Comparison of ENCODE assay signal across 25 cellular contexts in the genomic region with DNA sequence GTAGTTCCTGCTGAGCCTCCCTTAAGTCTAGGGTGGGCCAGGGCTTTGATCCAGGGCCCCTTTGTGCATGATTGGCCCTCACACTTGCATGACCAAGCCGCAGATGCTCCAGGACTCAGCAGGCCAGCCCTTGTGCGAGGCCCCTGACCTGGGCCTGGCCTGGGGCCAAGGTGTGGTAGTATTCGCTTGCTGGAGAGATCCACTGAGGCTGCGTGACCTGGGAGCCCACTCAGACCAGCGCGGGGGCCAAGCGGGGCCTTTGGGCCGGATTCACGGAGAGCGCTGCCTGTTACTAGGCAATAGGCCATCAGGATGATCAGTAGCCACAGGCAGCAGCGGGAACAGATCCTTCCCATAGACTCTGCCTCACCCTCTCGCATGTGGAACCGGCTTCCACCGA.
DNase-seq lines count a peak whose midpoint lies in the region; FAIRE-seq and TF ChIP-seq lines count a peak whose summit lies in the region.
"Had no signal": no experiment of that assay in that cellular context is flagged by ENCODE, and none has a peak within 500 bp of the region (broad histone marks: within the 10 kb centered on the region; RNA-seq: fewer than 3 reads in every experiment).

No MANE protein-coding gene starts in this region.

- no peak overlapping the region for H4K91ac ChIP-seq in H9 (ENCODE audit: insufficient read length, low read depth, low read length)
- no peak overlapping the region for H4K91ac ChIP-seq in neuronal stem cell (ENCODE audit: low read depth, low read length, poor library complexity)

- no peak overlapping the region for H2AK5ac ChIP-seq in H9 (ENCODE audit: insufficient read length, low read length)
- H2AK5ac ChIP-seq in neuronal stem cell (ENCODE audit: low read depth, low read length) = no peak overlapping the region

- no peaks in the 10 kb centered on the region for H3K23me2 ChIP-seq in H9 (ENCODE audit: insufficient read length, low read depth, low read length, poor library complexity, severe bottlenecking)

- no peak overlapping the region for H2BK5ac ChIP-seq in H9 (ENCODE audit: insufficient read length, low read length)
- H2BK5ac ChIP-seq in neuronal stem cell (ENCODE audit: low read length) = peak overlapping the region; percentile 76

- H2BK12ac ChIP-seq in H9 (ENCODE audit: insufficient read length, low read depth, low read length) = no peak overlapping the region
- H2BK12ac ChIP-seq in neuronal stem cell (ENCODE audit: low read length) = no peak overlapping the region

- no peak overlapping the region for H3K14ac ChIP-seq in H9 (ENCODE audit: insufficient read depth, low read length)
- H3K14ac ChIP-seq in neuronal stem cell (ENCODE audit: low read length) = no peak overlapping the region

- no peak overlapping the region for H3K56ac ChIP-seq in H9 (ENCODE audit: insufficient read length, low read depth, low read length)

- FAIRE-seq in GM12892 (lab: Jason Lieb, UNC) = no peak
- FAIRE-seq: A549, GM12891, GM19239, H1 had no signal

- no peak overlapping the region for H4K5ac ChIP-seq in H9 (ENCODE audit: insufficient read length, low read depth, low read length)

- H3K18ac ChIP-seq in H9 (ENCODE audit: insufficient read length, low read depth, low read length) = no peak overlapping the region
- peak overlapping the region; percentile 59 for H3K18ac ChIP-seq in neuronal stem cell (ENCODE audit: low read length)

- in situ Hi-C loops in GM13977 (cut with MboI; ENCODE audit: low pct_unique_long_range_greater_than_20kb, low sequenced_read_pairs, unreplicated experiment) = no loop called here

- no peaks in the 10 kb centered on the region for H3K79me2 ChIP-seq in H9 (ENCODE audit: insufficient read depth, low read length)

- DNase-seq in H9 = no peak
- peak; percentile 4 for DNase-seq in glomerular visceral epithelial cell (ENCODE audit: extremely low spot score)
- DNase-seq in neuronal stem cell (ENCODE audit: low spot score) = no peak
- DNase-seq in testis = peak; percentile 19
- no peak for DNase-seq in GM13977 (ENCODE audit: low spot score)
- no peak for DNase-seq in dermis blood vessel endothelial cell
- no peak for DNase-seq in GM12892 (ENCODE audit: insufficient read length)
- no peak for DNase-seq in osteocyte (ENCODE audit: extremely low spot score, unreplicated experiment)
- DNase-seq: 8988T; ACHN; AML-193; BE2C; C1 segment of cervical spinal cord; Calu3; CD4-positive, alpha-beta memory T cell; COR-L47; DMS53; DMS79 treated with DMSO at 0.1 percent for 48 hours; GF-D8; GM23248; H7 had no signal

- H4K8ac ChIP-seq in H9 (replicated peaks; ENCODE audit: insufficient read length, low read depth, low read length) = no peak overlapping the region
- no peak overlapping the region for H4K8ac ChIP-seq in neuronal stem cell (ENCODE audit: low read depth, low read length)

- H3K4me1 ChIP-seq in H9 (ENCODE audit: insufficient read depth, low read length) = no peaks in the 10 kb centered on the region
- H3K4me1 ChIP-seq in neuronal stem cell (ENCODE audit: control insufficient read depth in 2 of 2, insufficient read depth in 1 of 2, low read depth in 1 of 2, low read length in 2 of 2) = peaks cover 0 to 3% of the 10 kb centered on the region in 2 donors
- no peaks in the 10 kb centered on the region for H3K4me1 ChIP-seq in testis
- H3K4me1 ChIP-seq: A549, BE2C had no signal

- H3K27ac Mint-ChIP-seq in H9 = no peak overlapping the region
- H3K27ac Mint-ChIP-seq in osteocyte (ENCODE audit: unreplicated experiment) = no peak overlapping the region
- H3K27ac Mint-ChIP-seq: CD4-positive, alpha-beta memory T cell had no signal

- H3K27ac ChIP-seq in H9 (ENCODE audit: insufficient read length, low read depth, low read length) (no peak overlapping the region), neuronal stem cell (replicated peaks; ENCODE audit: low read length) (no peak overlapping the region), testis (no peak overlapping the region)
- H3K27ac ChIP-seq: A549, GM23248 had no signal

- H2BK120ac ChIP-seq in H9 (ENCODE audit: low read depth, low read length, poor library complexity, severe bottlenecking) (no peak overlapping the region), neuronal stem cell (ENCODE audit: low read depth, low read length) (peak overlapping the region; percentile 39)

- no peak overlapping the region for H3K4me3 ChIP-seq in neuronal stem cell (ENCODE audit: low read length in 2 of 2)
- H3K4me3 ChIP-seq in testis = no peak overlapping the region
- H3K4me3 ChIP-seq: A549, GM23248 had no signal

- H2AFZ ChIP-seq in H9 (ENCODE audit: low read length) (no peak overlapping the region), neuronal stem cell (ENCODE audit: low read length) (no peak overlapping the region)
- H2AFZ ChIP-seq: GM23248 had no signal

- peak overlapping the region; percentile 51 for H2BK20ac ChIP-seq in H9 (ENCODE audit: low read depth, low read length, poor library complexity, severe bottlenecking)

- H2BK15ac ChIP-seq in H9 (ENCODE audit: low read depth, low read length) (no peak overlapping the region), neuronal stem cell (ENCODE audit: low read length) (no peak overlapping the region)

- WGBS in H9 (ENCODE audit: extremely low coverage, insufficient read length, low lambda C conversion rate) = no CpG with 5 or more reads among the region's 14 CpGs
- no CpG with 5 or more reads among the region's 14 CpGs for WGBS in neuronal stem cell (ENCODE audit: extremely low coverage in 2 of 2, insufficient read length in 2 of 2, insufficient replicate concordance in 1 of 2), 2 donors
- 53 to 71% methylated on average over 9 to 14 of the region's 14 CpGs for WGBS in testis, 2 donors

- intact Hi-C loops in testis (cut with DNase I; ENCODE audit: low total_unique reads) = no loop called here

- peaks cover 0 to 4% of the 10 kb centered on the region in 2 experiments; a peak in 1 of 4 replicates for H3K4me1 Mint-ChIP-seq in H9
- H3K4me1 Mint-ChIP-seq in osteocyte (ENCODE audit: unreplicated experiment) = no peaks in the 10 kb centered on the region
- H3K4me1 Mint-ChIP-seq: CD4-positive, alpha-beta memory T cell had no signal

- peaks cover 8% of the 10 kb centered on the region for H3K27me3 Mint-ChIP-seq in H9 (ENCODE audit: low read depth)
- H3K27me3 Mint-ChIP-seq in osteocyte (ENCODE audit: unreplicated experiment) = peaks cover 5% of the 10 kb centered on the region

- no peak overlapping the region for H3K9ac ChIP-seq in H9 (ENCODE audit: extremely low read depth, insufficient read length, low read length)
- no peak overlapping the region for H3K9ac ChIP-seq in neuronal stem cell (ENCODE audit: low read depth, low read length, poor library complexity)
- H3K9ac ChIP-seq: GM23248 had no signal

- H3K9me3 Mint-ChIP-seq in H9 (no peaks in the 10 kb centered on the region), osteocyte (ENCODE audit: unreplicated experiment) (no peaks in the 10 kb centered on the region)
- H3K9me3 Mint-ChIP-seq: CD4-positive, alpha-beta memory T cell had no signal

- no peaks in the 10 kb centered on the region for H3K9me3 ChIP-seq in H9 (ENCODE audit: control insufficient read depth, low read depth, low read length)
- no peaks in the 10 kb centered on the region for H3K9me3 ChIP-seq in neuronal stem cell (replicated peaks in 1 of 2; ENCODE audit: control insufficient read depth in 2 of 2, insufficient read depth in 1 of 2, low read depth in 1 of 2, low read length in 2 of 2)
- H3K9me3 ChIP-seq in testis = no peaks in the 10 kb centered on the region
- H3K9me3 ChIP-seq: A549, BE2C had no signal

- TF ChIP-seq CTCF in H9 (conservative IDR thresholded peaks at IDR 0.05) (no peak), testis (IDR thresholded peaks at IDR 0.05) (no peak), GM13977 (IDR thresholded peaks at IDR 0.05; ENCODE audit: extremely low read depth, insufficient read depth, missing control alignments) (no peak), osteocyte (IDR thresholded peaks at IDR 0.05) (no peak)

- no peaks in the 10 kb centered on the region for H3K27me3 ChIP-seq in H9 (ENCODE audit: insufficient read depth, low read length)
- no peaks in the 10 kb centered on the region for H3K27me3 ChIP-seq in neuronal stem cell (ENCODE audit: control insufficient read depth in 3 of 3, insufficient read depth in 3 of 3, low read depth in 1 of 3, low read length in 3 of 3)
- H3K27me3 ChIP-seq in testis = no peaks in the 10 kb centered on the region
- H3K27me3 ChIP-seq: BE2C had no signal

- no peaks in the 10 kb centered on the region for H3K36me3 Mint-ChIP-seq in H9 (ENCODE audit: insufficient read depth in 1 of 3, low read depth in 3 of 3)
- H3K36me3 Mint-ChIP-seq in osteocyte (ENCODE audit: unreplicated experiment) = no peaks in the 10 kb centered on the region
- H3K36me3 Mint-ChIP-seq: CD4-positive, alpha-beta memory T cell had no signal

- no peak overlapping the region for H3K4ac ChIP-seq in H9 (ENCODE audit: low read depth, low read length)
- peak overlapping the region; percentile 54 for H3K4ac ChIP-seq in neuronal stem cell (ENCODE audit: low read length)

- no peaks in the 10 kb centered on the region for H3K79me1 ChIP-seq in H9 (ENCODE audit: insufficient read depth, low read depth, low read length, poor library complexity, severe bottlenecking)
- no peaks in the 10 kb centered on the region for H3K79me1 ChIP-seq in neuronal stem cell (ENCODE audit: low read depth, low read length)

- TF ChIP-seq POLR2A in testis (IDR thresholded peaks at IDR 0.05) = no peak
- no peak for TF ChIP-seq POLR2A in GM12892 (IDR thresholded peaks at IDR 0.05; ENCODE audit: low read depth, low read length)

- H3K23ac ChIP-seq in H9 (ENCODE audit: insufficient read length, low read depth, low read length) (no peak overlapping the region), neuronal stem cell (ENCODE audit: low read depth, low read length, poor library complexity) (no peak overlapping the region)

- no peak overlapping the region for H3T11ph ChIP-seq in H9 (ENCODE audit: low read length)

- H3K4me2 ChIP-seq in H9 (ENCODE audit: insufficient read depth, insufficient read length, low read length) (no peak overlapping the region), neuronal stem cell (ENCODE audit: insufficient read depth, low read length, poor library complexity, severe bottlenecking) (no peak overlapping the region)
- H3K4me2 ChIP-seq: A549 had no signal

- no peak overlapping the region for H3K4me3 Mint-ChIP-seq in H9
- H3K4me3 Mint-ChIP-seq in osteocyte (ENCODE audit: unreplicated experiment) = no peak overlapping the region
- H3K4me3 Mint-ChIP-seq: CD4-positive, alpha-beta memory T cell had no signal

- no peaks in the 10 kb centered on the region for H4K20me1 ChIP-seq in H9 (ENCODE audit: control insufficient read depth, insufficient read depth, insufficient read length)

- H3K36me3 ChIP-seq in neuronal stem cell (replicated peaks in 1 of 2; ENCODE audit: control insufficient read depth in 2 of 2, insufficient read depth in 2 of 2, low read length in 2 of 2) = no peaks in the 10 kb centered on the region
- no peaks in the 10 kb centered on the region for H3K36me3 ChIP-seq in testis (ENCODE audit: low read depth, missing control alignments)
- H3K36me3 ChIP-seq: BE2C had no signal

Comparison
In these comparisons a context has a peak if more than half of its experiments do, and no peak if none do; other contexts are left out.
1. DNase-seq: peak in glomerular visceral epithelial cell (single experiment) and testis (single experiment); none in H9 (single experiment), neuronal stem cell (single experiment), GM13977 (single experiment), dermis blood vessel endothelial cell (single experiment), GM12892 (single experiment) and osteocyte (single experiment).